Comparison of ENCODE assay signal across 8 cellular contexts in genomic region chr7:112448891-112449290, GRCh38. TPM values are rescaled to one million over a fixed set of nuclear protein-coding genes. Genes with fewer than 3 reads are reported as not detected.
DNase-seq lines count a peak whose midpoint lies in the region; ATAC-seq and TF ChIP-seq lines count a peak whose summit lies in the region.

No MANE protein-coding gene starts in this region.

- peaks cover 26% of the 10 kb centered on the region for H3K36me3 Mint-ChIP-seq in Caco-2 (ENCODE audit: insufficient read depth, unreplicated experiment)
- peaks cover 22% of the 10 kb centered on the region for H3K36me3 Mint-ChIP-seq in effector memory CD8-positive, alpha-beta T cell (ENCODE audit: insufficient read depth)

- H4K8ac ChIP-seq in trophoblast cell (ENCODE audit: low read depth, low read length) = no peak overlapping the region

- no peaks in the 10 kb centered on the region for H3K27me3 Mint-ChIP-seq in Caco-2 (ENCODE audit: insufficient read depth, unreplicated experiment)
- H3K27me3 Mint-ChIP-seq in effector memory CD8-positive, alpha-beta T cell = no peaks in the 10 kb centered on the region

- H3K36me3 ChIP-seq in Caco-2 (ENCODE audit: control insufficient read depth, insufficient read depth, low read length) (no peaks in the 10 kb centered on the region), OCI-LY3 (replicated peaks; ENCODE audit: low read depth, low read length) (no peaks in the 10 kb centered on the region), trophoblast cell (ENCODE audit: control insufficient read depth in 1 of 2, insufficient read depth in 2 of 2, low read length in 2 of 2) (no peaks in the 10 kb centered on the region)

- H3K4ac ChIP-seq in trophoblast cell (ENCODE audit: low read depth, low read length) = no peak overlapping the region

- WGBS in trophoblast cell (ENCODE audit: extremely low coverage, insufficient coverage, insufficient read length) = no CpG with 5 or more reads among the region's 3 CpGs

- H3K79me1 ChIP-seq in trophoblast cell (ENCODE audit: low read length) = peaks cover 11% of the 10 kb centered on the region

- H2BK12ac ChIP-seq in trophoblast cell (ENCODE audit: low read length) = peak overlapping the region; percentile 14

- H3K27ac ChIP-seq in OCI-LY3 (ENCODE audit: low read length) = no peak overlapping the region
- no peak overlapping the region for H3K27ac ChIP-seq in trophoblast cell (ENCODE audit: low read depth, low read length)

- no peak overlapping the region for H2BK5ac ChIP-seq in trophoblast cell (ENCODE audit: low read depth, low read length, poor library complexity)

- H2BK120ac ChIP-seq in trophoblast cell (ENCODE audit: insufficient read depth, low read length, poor library complexity) = no peak overlapping the region

- H4K12ac ChIP-seq in trophoblast cell (ENCODE audit: low read depth, low read length) = no peak overlapping the region

- peak overlapping the region; percentile 95 for H3K4me3 Mint-ChIP-seq in Caco-2 (ENCODE audit: unreplicated experiment)
- H3K4me3 Mint-ChIP-seq in effector memory CD8-positive, alpha-beta T cell = peak overlapping the region; percentile 96 to 97

- H4K91ac ChIP-seq in trophoblast cell (ENCODE audit: low read depth, low read length) = no peak overlapping the region

- CTCF ChIA-PET in Caco-2 (lab: Charles Lee) = no interaction called here

- H3K27me3 ChIP-seq in Caco-2 (replicated peaks; ENCODE audit: control insufficient read depth, insufficient read depth, low read length) (no peaks in the 10 kb centered on the region), OCI-LY3 (ENCODE audit: low read depth, low read length) (no peaks in the 10 kb centered on the region), trophoblast cell (ENCODE audit: insufficient read depth, low read length) (no peaks in the 10 kb centered on the region)

- peaks cover 9% of the 10 kb centered on the region for H3K4me1 ChIP-seq in Caco-2
- peaks cover 23% of the 10 kb centered on the region for H3K4me1 ChIP-seq in OCI-LY3 (ENCODE audit: low read length)
- peaks cover 0 to 7% of the 10 kb centered on the region in 2 experiments for H3K4me1 ChIP-seq in trophoblast cell (ENCODE audit: control insufficient read depth in 1 of 2, insufficient read depth in 2 of 2, low read length in 2 of 2)

- no peak for TF ChIP-seq CTCF in Caco-2 (IDR thresholded peaks at IDR 0.05; ENCODE audit: insufficient read depth in 1 of 2, low read depth in 1 of 2, low read length in 1 of 2, severe bottlenecking in 1 of 2, unreplicated experiment in 1 of 2)
- TF ChIP-seq CTCF in OCI-LY3 (IDR thresholded peaks at IDR 0.05; ENCODE audit: low read depth, low read length) = no peak

- H3K4me1 Mint-ChIP-seq in Caco-2 (ENCODE audit: low read depth, unreplicated experiment) = peaks cover 30% of the 10 kb centered on the region
- H3K4me1 Mint-ChIP-seq in effector memory CD8-positive, alpha-beta T cell (ENCODE audit: low read depth in 2 of 2) = peaks cover 20 to 21% of the 10 kb centered on the region in 2 donors

- H3K14ac ChIP-seq in trophoblast cell (ENCODE audit: low read length) = no peak overlapping the region

- H3K18ac ChIP-seq in trophoblast cell (ENCODE audit: low read length) = no peak overlapping the region

- H2AFZ ChIP-seq in OCI-LY3 (ENCODE audit: low read depth, low read length) (no peak overlapping the region; the same call in 1 of the 2 replicates), trophoblast cell (ENCODE audit: insufficient read depth, low read length, poor library complexity) (no peak overlapping the region)

- H2AK5ac ChIP-seq in trophoblast cell (ENCODE audit: low read length) = no peak overlapping the region

- ATAC-seq in effector memory CD8-positive, alpha-beta T cell (replicated peaks) = no peak
- ATAC-seq in HG03571 (IDR thresholded peaks at IDR 0.05; ENCODE audit: unreplicated experiment) = no peak

- H3K9me3 ChIP-seq in Caco-2 (no peaks in the 10 kb centered on the region), OCI-LY3 (ENCODE audit: insufficient read depth, low read length) (no peaks in the 10 kb centered on the region), trophoblast cell (ENCODE audit: insufficient read depth, low read depth, low read length) (no peaks in the 10 kb centered on the region)

- peak overlapping the region; percentile 98 for H3K27ac Mint-ChIP-seq in Caco-2 (ENCODE audit: unreplicated experiment)
- no peak overlapping the region for H3K27ac Mint-ChIP-seq in effector memory CD8-positive, alpha-beta T cell

- H3K9ac ChIP-seq in OCI-LY3 (ENCODE audit: low read length) (no peak overlapping the region), trophoblast cell (ENCODE audit: low read length) (no peak overlapping the region)

- H3K79me2 ChIP-seq in OCI-LY3 (ENCODE audit: low read length) (peaks cover 36% of the 10 kb centered on the region), trophoblast cell (ENCODE audit: control insufficient read depth, insufficient read depth, low read length, poor library complexity) (peaks cover 10% of the 10 kb centered on the region)

- intact Hi-C loops in Caco-2 (cut with micrococcal nuclease; ENCODE audit: unreplicated experiment) (no loop called here), cardiac septum (cut with DNase I) (no loop called here)

- H3K4me3 ChIP-seq in Caco-2 (ENCODE audit: low read depth, low read length) (no peak overlapping the region), OCI-LY3 (ENCODE audit: low read length) (no peak overlapping the region), trophoblast cell (ENCODE audit: low read depth, low read length) (no peak overlapping the region)

- H3K4me2 ChIP-seq in OCI-LY3 (ENCODE audit: low read length) (peak overlapping the region; percentile 92; the same call in 1 of the 2 replicates), trophoblast cell (ENCODE audit: low read length) (no peak overlapping the region)

- no peaks in the 10 kb centered on the region for H3K9me3 Mint-ChIP-seq in Caco-2 (ENCODE audit: unreplicated experiment)
- no peaks in the 10 kb centered on the region for H3K9me3 Mint-ChIP-seq in effector memory CD8-positive, alpha-beta T cell

- BruUV-seq in Caco-2 (replicated peaks; lab: Mats Ljungman, UMichigan) = no TSS peak

- H4K20me1 ChIP-seq in OCI-LY3 (ENCODE audit: insufficient read depth, low read length) = peaks cover 26% of the 10 kb centered on the region

- POLR2A ChIA-PET in Caco-2 (lab: Charles Lee) = no interaction called here

- DNase-seq in Caco-2 (no peak), trophoblast cell (peak in 1 of 2 donors; percentile 25), cardiac septum (ENCODE audit: low spot score) (no peak), SKM-1 treated with dmso at 0.1 percent for 144 hours (lab: John Stamatoyannopoulos, UW; ENCODE audit: unreplicated experiment) (no peak)
- DNase-seq in effector memory CD8-positive, alpha-beta T cell = no peak
- no peak for DNase-seq in stimulated activated CD4-positive, alpha-beta T cell treated with anti-CD3 and anti-CD28 coated beads, Interleukin-2, amount 100 ng/mL, for 48 hours

- H3K23ac ChIP-seq in trophoblast cell (ENCODE audit: low read length) = no peak overlapping the region

RNA-seq across cellular contexts. Expression of gene IFRD1, which starts 1.4 kb away (rescaled TPM):
- total RNA-seq in Caco-2 (2022) (78.8 and 83.2 TPM in 2 replicates), cardiac septum (51.2 TPM)
- 271 and 280 TPM in 2 replicates for polyA plus RNA-seq in trophoblast cell (2013)

RNA-seq across cellular contexts. Expression of gene LSMEM1, which starts 31.9 kb away (rescaled TPM):
- total RNA-seq in Caco-2 (2022) = 2.0 TPM in 2 replicates
- 1.5 and 1.7 TPM in 2 replicates for polyA plus RNA-seq in trophoblast cell (2013)
- 7.4 TPM for total RNA-seq in cardiac septum
